Comparison of ENCODE assay signal across 1 cellular context in genomic region chr2:54545700-54546450, GRCh38.
TF ChIP-seq lines count a peak whose summit lies in the region.

No MANE protein-coding gene starts in this region.

TF ChIP-seq in HepG2, 621 proteins besides CTCF, POLR2A, EP300 and RAD21 (continued from another document and continues in another):
- TF ChIP-seq TFDP1 (CRISPR knock-in tag; IDR thresholded peaks at IDR 0.05; ENCODE audit: borderline replicate concordance): no peak
- TF ChIP-seq ZNF768 (CRISPR knock-in tag; IDR thresholded peaks at IDR 0.05): no peak
- TF ChIP-seq ZNF891 (CRISPR knock-in tag; IDR thresholded peaks at IDR 0.05): no peak
- TF ChIP-seq KDM3A (CRISPR knock-in tag; IDR thresholded peaks at IDR 0.05; ENCODE audit: low read depth): 0 out of 2 replicates have a peak, but pooled peaks have one; percentile 25
- no peak for TF ChIP-seq ZNF562 (CRISPR knock-in tag; IDR thresholded peaks at IDR 0.05; ENCODE audit: borderline replicate concordance)
- peak; percentile 87 for TF ChIP-seq NFIC (IDR thresholded peaks at IDR 0.05; ENCODE audit: low read length)
- TF ChIP-seq KLF16 (CRISPR knock-in tag; IDR thresholded peaks at IDR 0.05): 0 out of 4 replicates have a peak, but pooled peaks of 1 of the 2 experiments have one; percentile 65
- TF ChIP-seq ZNF362 (CRISPR knock-in tag; IDR thresholded peaks at IDR 0.05; ENCODE audit: borderline replicate concordance): peak; percentile 92
- TF ChIP-seq SP2 (CRISPR knock-in tag; IDR thresholded peaks at IDR 0.05): no peak
- peak; percentile 41; the same call in 1 of the 2 replicates for TF ChIP-seq ZNF580 (CRISPR knock-in tag; IDR thresholded peaks at IDR 0.05; ENCODE audit: borderline replicate concordance, low read depth)
- no peak for TF ChIP-seq ZNF20 (CRISPR knock-in tag; IDR thresholded peaks at IDR 0.05)
- TF ChIP-seq ZHX2 (IDR thresholded peaks at IDR 0.05; ENCODE audit: low read depth): 0 out of 2 replicates have a peak, but pooled peaks have one; percentile 34
- no peak for TF ChIP-seq ZHX2 (CRISPR knock-in tag; IDR thresholded peaks at IDR 0.05; ENCODE audit: borderline replicate concordance)
- TF ChIP-seq CCAR2 (optimal IDR thresholded peaks at IDR 0.05; ENCODE audit: low read depth, low read length): no peak
- no peak for TF ChIP-seq ZNF513 (CRISPR knock-in tag; conservative IDR thresholded peaks at IDR 0.05)
- peak; percentile 96 for TF ChIP-seq MIXL1 (CRISPR knock-in tag; IDR thresholded peaks at IDR 0.05)
- no peak for TF ChIP-seq ARNT (IDR thresholded peaks at IDR 0.05)
- TF ChIP-seq ZNF777 (CRISPR knock-in tag; IDR thresholded peaks at IDR 0.05): no peak
- no peak for TF ChIP-seq KLF6 (CRISPR knock-in tag; IDR thresholded peaks at IDR 0.05)
- no peak for TF ChIP-seq HOXA9 (CRISPR knock-in tag; IDR thresholded peaks at IDR 0.05; ENCODE audit: borderline replicate concordance)
- TF ChIP-seq BHLHE40 (IDR thresholded peaks at IDR 0.05; ENCODE audit: low read length): no peak
- TF ChIP-seq ZNF569 (CRISPR knock-in tag; IDR thresholded peaks at IDR 0.05; ENCODE audit: borderline replicate concordance): no peak
- TF ChIP-seq ZBTB2 (CRISPR knock-in tag; IDR thresholded peaks at IDR 0.05; ENCODE audit: low read depth): no peak
- no peak for TF ChIP-seq RORA (CRISPR knock-in tag; IDR thresholded peaks at IDR 0.05)
- no peak for TF ChIP-seq NFRKB (IDR thresholded peaks at IDR 0.05)
- TF ChIP-seq SMYD3 (CRISPR knock-in tag; IDR thresholded peaks at IDR 0.05): no peak
- TF ChIP-seq FOXJ3 (CRISPR knock-in tag; IDR thresholded peaks at IDR 0.05; ENCODE audit: borderline replicate concordance): peak; percentile 81; the same call in 1 of the 2 replicates
- TF ChIP-seq ZNF337 (CRISPR knock-in tag; IDR thresholded peaks at IDR 0.05; ENCODE audit: borderline replicate concordance, low read depth): no peak
- TF ChIP-seq ESRRA (CRISPR knock-in tag; IDR thresholded peaks at IDR 0.05; ENCODE audit: low read depth): no peak; the same call in none of the 2 replicates
- TF ChIP-seq SNAPC2 (CRISPR knock-in tag; IDR thresholded peaks at IDR 0.05): no peak
- TF ChIP-seq SALL1 (CRISPR knock-in tag; IDR thresholded peaks at IDR 0.05): peak; percentile 77; the same call in 1 of the 2 replicates
- peak; percentile 60; the same call in 1 of the 2 replicates for TF ChIP-seq SOX13 (IDR thresholded peaks at IDR 0.05)
- TF ChIP-seq SOX13 (CRISPR knock-in tag; conservative IDR thresholded peaks at IDR 0.05 in 1 of 2, IDR thresholded peaks at IDR 0.05 in 1 of 2): peak in 1 of 2 experiments; percentile 90; a peak in 2 of 4 replicates
- TF ChIP-seq ZNF737 (CRISPR knock-in tag; IDR thresholded peaks at IDR 0.05; ENCODE audit: borderline replicate concordance): no peak
- no peak for TF ChIP-seq DNMT3B (CRISPR knock-in tag; conservative IDR thresholded peaks at IDR 0.05)
- no peak; the same call in 1 of the 2 replicates for TF ChIP-seq KMT2B (CRISPR knock-in tag; IDR thresholded peaks at IDR 0.05)
- TF ChIP-seq ZNF782 (CRISPR knock-in tag; IDR thresholded peaks at IDR 0.05; ENCODE audit: borderline replicate concordance): no peak
- no peak for TF ChIP-seq ZNF251 (CRISPR knock-in tag; IDR thresholded peaks at IDR 0.05)
- no peak for TF ChIP-seq TOE1 (CRISPR knock-in tag; IDR thresholded peaks at IDR 0.05)
- TF ChIP-seq SOX6 (IDR thresholded peaks at IDR 0.05): no peak
- TF ChIP-seq SOX6 (CRISPR knock-in tag; IDR thresholded peaks at IDR 0.05): peak; percentile 92
- TF ChIP-seq ZNF644 (CRISPR knock-in tag; IDR thresholded peaks at IDR 0.05; ENCODE audit: low read depth): peak; percentile 55; the same call in 1 of the 2 replicates
- peak; percentile 93 for TF ChIP-seq FOSL2 (CRISPR knock-in tag; IDR thresholded peaks at IDR 0.05)
- no peak for TF ChIP-seq SMARCC2 (IDR thresholded peaks at IDR 0.05)
- no peak for TF ChIP-seq FOXM1 (CRISPR knock-in tag; IDR thresholded peaks at IDR 0.05)
- TF ChIP-seq ZNF703 (CRISPR knock-in tag; IDR thresholded peaks at IDR 0.05; ENCODE audit: borderline replicate concordance): no peak
- no peak for TF ChIP-seq ZNF780A (CRISPR knock-in tag; IDR thresholded peaks at IDR 0.05)
- TF ChIP-seq RXRA (CRISPR knock-in tag; IDR thresholded peaks at IDR 0.05): no peak; the same call in 1 of the 2 replicates
- TF ChIP-seq ERF (CRISPR knock-in tag; IDR thresholded peaks at IDR 0.05): peak; percentile 88
- TF ChIP-seq RFX1 (IDR thresholded peaks at IDR 0.05): 0 out of 2 replicates have a peak, but pooled peaks have one; percentile 16
- no peak for TF ChIP-seq ZNF841 (CRISPR knock-in tag; IDR thresholded peaks at IDR 0.05; ENCODE audit: borderline replicate concordance)
- TF ChIP-seq ZMYM4 (CRISPR knock-in tag; IDR thresholded peaks at IDR 0.05): peak; percentile 48; the same call in 1 of the 2 replicates
- no peak for TF ChIP-seq ZBTB33 (CRISPR knock-in tag; IDR thresholded peaks at IDR 0.05)
- no peak for TF ChIP-seq ZNF34 (CRISPR knock-in tag; IDR thresholded peaks at IDR 0.05; ENCODE audit: borderline replicate concordance)
- 0 out of 2 replicates have a peak, but pooled peaks have one; percentile 14 for TF ChIP-seq ZNF136 (CRISPR knock-in tag; IDR thresholded peaks at IDR 0.05; ENCODE audit: low read depth)
- TF ChIP-seq SIX1 (CRISPR knock-in tag; IDR thresholded peaks at IDR 0.05; ENCODE audit: borderline replicate concordance): peak; percentile 69; the same call in 1 of the 2 replicates
- 0 out of 2 replicates have a peak, but pooled peaks have one; percentile 24 for TF ChIP-seq TAF1 (CRISPR knock-in tag; IDR thresholded peaks at IDR 0.05)
- peak; percentile 59; the same call in 1 of the 2 replicates for TF ChIP-seq IRF2 (CRISPR knock-in tag; IDR thresholded peaks at IDR 0.05)
- TF ChIP-seq MAF1 (CRISPR knock-in tag; IDR thresholded peaks at IDR 0.05; ENCODE audit: borderline replicate concordance): no peak
- TF ChIP-seq ZNF788 (CRISPR knock-in tag; IDR thresholded peaks at IDR 0.05; ENCODE audit: borderline replicate concordance): no peak
- no peak for TF ChIP-seq USF2 (IDR thresholded peaks at IDR 0.05; ENCODE audit: low read depth, low read length)
- no peak for TF ChIP-seq USF2 (CRISPR knock-in tag; IDR thresholded peaks at IDR 0.05; ENCODE audit: borderline replicate concordance)
- no peak for TF ChIP-seq NCOA1 (CRISPR knock-in tag; IDR thresholded peaks at IDR 0.05)
